ENCODE assay signal across 8 cellular contexts in the genomic region with DNA sequence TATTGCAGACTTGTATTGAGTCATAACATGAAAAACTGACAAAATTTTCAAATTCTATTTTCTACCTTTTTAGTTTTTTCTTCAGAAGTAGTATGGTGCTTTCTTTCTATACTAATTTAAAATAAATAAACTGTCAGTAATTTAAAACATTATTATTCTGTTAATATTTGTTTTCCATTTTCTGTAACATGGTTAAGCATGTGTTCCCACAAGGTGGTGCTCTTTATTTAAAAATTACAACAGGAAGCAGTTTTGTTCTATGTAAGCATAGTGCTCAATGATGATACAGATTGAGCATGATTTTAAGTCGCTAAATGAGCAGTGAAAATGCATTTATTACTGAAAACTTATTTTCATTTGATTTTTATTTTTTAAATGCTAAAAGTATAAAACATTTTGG.
DNase-seq lines count a peak whose midpoint lies in the region; ATAC-seq, FAIRE-seq and TF ChIP-seq lines count a peak whose summit lies in the region.

No MANE protein-coding gene starts in this region.

- no peak overlapping the region for H3K18ac ChIP-seq in IMR-90 (ENCODE audit: low read depth, low read length)

- TF ChIP-seq CTCF in AG04450 (IDR thresholded peaks at IDR 0.05; ENCODE audit: low read depth, low read length) (peak; percentile 49), IMR-90 (conservative IDR thresholded peaks at IDR 0.05; ENCODE audit: low read depth, low read length) (peak; percentile 56), OCI-LY3 (IDR thresholded peaks at IDR 0.05; ENCODE audit: low read depth, low read length) (peak; percentile 68), endothelial cell (IDR thresholded peaks at IDR 0.05; ENCODE audit: unreplicated experiment) (peak; percentile 57), osteocyte (IDR thresholded peaks at IDR 0.05) (peak; percentile 60)

- no peak for DNase-seq in AG04450 (ENCODE audit: low read depth, low spot score)
- DNase-seq in GM18507 (ENCODE audit: extremely low spot score, insufficient read length, low read depth) = peak; percentile 3
- DNase-seq in IMR-90 = peak; percentile 36
- DNase-seq in endothelial cell (ENCODE audit: low spot score) = no peak
- no peak for DNase-seq in osteocyte (ENCODE audit: extremely low spot score, unreplicated experiment)
- DNase-seq in activated CD4-positive, alpha-beta T cell treated with anti-CD3 and anti-CD28 coated beads, Interleukin-2, amount 10 ng/mL, durations not matched to agents 24 days and 14 days = no peak

- dilution Hi-C loops in IMR-90 (cut with HindIII; ENCODE audit: low sequenced_read_pairs, unreplicated experiment) = no loop called here

- H3K4me3 Mint-ChIP-seq in endothelial cell (ENCODE audit: unreplicated experiment) (no peak overlapping the region), osteocyte (ENCODE audit: unreplicated experiment) (no peak overlapping the region)
- H3K4me3 Mint-ChIP-seq in activated CD4-positive, alpha-beta T cell treated with anti-CD3 and anti-CD28 coated beads, Interleukin-2, amount 10 ng/mL, durations not matched to agents 24 days and 14 days = no peak overlapping the region

- ATAC-seq in IMR-90 (ENCODE audit: low read depth) = peak; percentile 68
- ATAC-seq in GM21528 (IDR thresholded peaks at IDR 0.05; ENCODE audit: low FRiP score, unreplicated experiment) = no peak

- no peaks in the 10 kb centered on the region for H3K4me1 Mint-ChIP-seq in endothelial cell (ENCODE audit: unreplicated experiment)
- no peaks in the 10 kb centered on the region for H3K4me1 Mint-ChIP-seq in osteocyte (ENCODE audit: unreplicated experiment)
- H3K4me1 Mint-ChIP-seq in activated CD4-positive, alpha-beta T cell treated with anti-CD3 and anti-CD28 coated beads, Interleukin-2, amount 10 ng/mL, durations not matched to agents 24 days and 14 days = no peaks in the 10 kb centered on the region

- no peaks in the 10 kb centered on the region for H3K79me2 ChIP-seq in OCI-LY3 (ENCODE audit: low read length)

- no peak overlapping the region for H4K8ac ChIP-seq in IMR-90 (ENCODE audit: low read depth in 2 of 2, low read length in 2 of 2)

- no peak overlapping the region for H3K4me3 ChIP-seq in AG04450 (ENCODE audit: low read depth, low read length)
- no peak overlapping the region for H3K4me3 ChIP-seq in IMR-90 (ENCODE audit: insufficient read depth, low read depth, low read length)
- H3K4me3 ChIP-seq in OCI-LY3 (ENCODE audit: low read length) = no peak overlapping the region

- H3K27ac Mint-ChIP-seq in endothelial cell (ENCODE audit: unreplicated experiment) (no peak overlapping the region), osteocyte (ENCODE audit: unreplicated experiment) (no peak overlapping the region)
- no peak overlapping the region for H3K27ac Mint-ChIP-seq in activated CD4-positive, alpha-beta T cell treated with anti-CD3 and anti-CD28 coated beads, Interleukin-2, amount 10 ng/mL, durations not matched to agents 24 days and 14 days

- TF ChIP-seq POLR2A in IMR-90 (IDR thresholded peaks at IDR 0.05; ENCODE audit: low read depth, low read length) = no peak

- H3K23ac ChIP-seq in IMR-90 (ENCODE audit: low read depth, low read length) = no peak overlapping the region

- H2AK5ac ChIP-seq in IMR-90 (ENCODE audit: low read depth, low read length) = no peak overlapping the region

- H3K9me1 ChIP-seq in IMR-90 (ENCODE audit: insufficient read depth, low read length) = no peaks in the 10 kb centered on the region

- H3K4me2 ChIP-seq in IMR-90 (ENCODE audit: low read depth, low read length) (no peak overlapping the region), OCI-LY3 (ENCODE audit: low read length) (no peak overlapping the region)

- POLR2A ChIA-PET in AG04450 (lab: Yijun Ruan, JAX) = no interaction called here
- POLR2A ChIA-PET in IMR-90 (lab: Charles Lee; ENCODE audit: unreplicated experiment) = no interaction called here

- H4K20me1 ChIP-seq in IMR-90 (ENCODE audit: insufficient read depth, low read length) (no peaks in the 10 kb centered on the region), OCI-LY3 (ENCODE audit: insufficient read depth, low read length) (no peaks in the 10 kb centered on the region)

- no peak overlapping the region for H3K27ac ChIP-seq in AG04450 (ENCODE audit: low read depth, low read length)
- no peak overlapping the region for H3K27ac ChIP-seq in IMR-90 (ENCODE audit: insufficient read depth, low read length)
- H3K27ac ChIP-seq in OCI-LY3 (ENCODE audit: low read length) = no peak overlapping the region

- intact Hi-C loops in IMR-90 (cut with micrococcal nuclease) = loop anchor here (1.0 kb wide), 2 partner anchors 683 to 984 kb away; no protein-coding TSS in a partner anchor
- intact Hi-C loops in activated CD4-positive, alpha-beta T cell treated with anti-CD3 and anti-CD28 coated beads, Interleukin-2, amount 10 ng/mL, durations not matched to agents 24 days and 14 days (cut with micrococcal nuclease) = loop anchor here (1.0 to 2.0 kb wide), 2 partner anchors 682 to 714 kb away; a partner anchor contains a TSS

- H2BK20ac ChIP-seq in IMR-90 (ENCODE audit: low read depth, low read length) = no peak overlapping the region

- in situ Hi-C loops in IMR-90 (cut with MboI; ENCODE audit: low sequenced_read_pairs) = loop anchor here (25.0 kb wide), 1 partner anchor 693 kb away; no protein-coding TSS in a partner anchor

- TF ChIP-seq RAD21 in IMR-90 (IDR thresholded peaks at IDR 0.05; ENCODE audit: low read length) = peak; percentile 50

- CTCF ChIA-PET in AG04450 (lab: Charles Lee) (interaction anchor here (0.9 to 3.2 kb wide), 4 partner anchors 156 to 982 kb away, joined by 3 to 17 read pairs (median 4); no protein-coding TSS in a partner anchor), IMR-90 (lab: Yijun Ruan, JAX) (interaction anchor here (1.5 kb wide), 1 partner anchor 8 kb away, joined by 5 read pairs; no protein-coding TSS in a partner anchor)

- H3K27me3 Mint-ChIP-seq in endothelial cell (ENCODE audit: unreplicated experiment) (no peaks in the 10 kb centered on the region), osteocyte (ENCODE audit: unreplicated experiment) (peaks cover 13% of the 10 kb centered on the region)
- H3K27me3 Mint-ChIP-seq in activated CD4-positive, alpha-beta T cell treated with anti-CD3 and anti-CD28 coated beads, Interleukin-2, amount 10 ng/mL, durations not matched to agents 24 days and 14 days = no peaks in the 10 kb centered on the region

- H3K9me3 ChIP-seq in AG04450 (ENCODE audit: control insufficient read depth, insufficient read depth, low read length) = no peaks in the 10 kb centered on the region
- H3K9me3 ChIP-seq in IMR-90 (ENCODE audit: control insufficient read depth, insufficient read depth, low read length) = no peaks in the 10 kb centered on the region
- H3K9me3 ChIP-seq in OCI-LY3 (ENCODE audit: insufficient read depth, low read length) = no peaks in the 10 kb centered on the region

- no peak overlapping the region for H2AFZ ChIP-seq in IMR-90 (replicated peaks; ENCODE audit: low read length, poor library complexity)
- no peak overlapping the region for H2AFZ ChIP-seq in OCI-LY3 (ENCODE audit: low read depth, low read length)

- H3K36me3 ChIP-seq in IMR-90 (ENCODE audit: control insufficient read depth, insufficient read depth, low read length) = no peaks in the 10 kb centered on the region
- H3K36me3 ChIP-seq in OCI-LY3 (replicated peaks; ENCODE audit: low read depth, low read length) = no peaks in the 10 kb centered on the region

- no peak overlapping the region for H3K9ac ChIP-seq in IMR-90 (ENCODE audit: low read depth, low read length)
- no peak overlapping the region for H3K9ac ChIP-seq in OCI-LY3 (ENCODE audit: low read length)

- H3K79me1 ChIP-seq in IMR-90 (ENCODE audit: low read depth in 1 of 2, low read length in 2 of 2) = no peaks in the 10 kb centered on the region

- H3K4ac ChIP-seq in IMR-90 (ENCODE audit: low read depth, low read length) = no peak overlapping the region

- H3K36me3 Mint-ChIP-seq in endothelial cell (ENCODE audit: low read depth, unreplicated experiment) (no peaks in the 10 kb centered on the region), osteocyte (ENCODE audit: unreplicated experiment) (no peaks in the 10 kb centered on the region)
- no peaks in the 10 kb centered on the region for H3K36me3 Mint-ChIP-seq in activated CD4-positive, alpha-beta T cell treated with anti-CD3 and anti-CD28 coated beads, Interleukin-2, amount 10 ng/mL, durations not matched to agents 24 days and 14 days (ENCODE audit: low read depth)

- no peak overlapping the region for H2BK15ac ChIP-seq in IMR-90 (ENCODE audit: low read depth, low read length)

- H3K27me3 ChIP-seq in AG04450 (ENCODE audit: control insufficient read depth, insufficient read depth, low read length) = no peaks in the 10 kb centered on the region
- no peaks in the 10 kb centered on the region for H3K27me3 ChIP-seq in IMR-90 (ENCODE audit: control insufficient read depth, insufficient read depth, low read length)
- H3K27me3 ChIP-seq in OCI-LY3 (ENCODE audit: low read depth, low read length) = no peaks in the 10 kb centered on the region

- no peak for FAIRE-seq in GM18507 (lab: Jason Lieb, UNC)

- no peak overlapping the region for H2AK9ac ChIP-seq in IMR-90 (replicated peaks; ENCODE audit: low read depth, low read length, poor library complexity)

- H3K4me1 ChIP-seq in IMR-90 (ENCODE audit: control insufficient read depth, insufficient read depth, low read length) (no peaks in the 10 kb centered on the region), OCI-LY3 (ENCODE audit: low read length) (no peaks in the 10 kb centered on the region)

- no CpG with 5 or more reads among the region's 1 CpG for WGBS in IMR-90 (ENCODE audit: extremely low coverage in 2 of 2, insufficient read length in 1 of 2), 2 experiments

- H2BK120ac ChIP-seq in IMR-90 (ENCODE audit: low read depth, low read length) = no peak overlapping the region

- H3K9me3 Mint-ChIP-seq in endothelial cell (ENCODE audit: unreplicated experiment) = no peaks in the 10 kb centered on the region
- H3K9me3 Mint-ChIP-seq in osteocyte (ENCODE audit: unreplicated experiment) = no peaks in the 10 kb centered on the region
- no peaks in the 10 kb centered on the region for H3K9me3 Mint-ChIP-seq in activated CD4-positive, alpha-beta T cell treated with anti-CD3 and anti-CD28 coated beads, Interleukin-2, amount 10 ng/mL, durations not matched to agents 24 days and 14 days

- H4K5ac ChIP-seq in IMR-90 (ENCODE audit: low read depth, low read length) = no peak overlapping the region

- H3K56ac ChIP-seq in IMR-90 (ENCODE audit: extremely low read depth, insufficient read depth, low read length) = no peak overlapping the region

- H4K91ac ChIP-seq in IMR-90 (ENCODE audit: insufficient read depth, low read depth, low read length) = no peak overlapping the region

- no peak overlapping the region for H2BK5ac ChIP-seq in IMR-90 (ENCODE audit: low read depth, low read length, poor library complexity, severe bottlenecking)

- no TSS peak for BruUV-seq in IMR-90 (replicated peaks; lab: Mats Ljungman, UMichigan)

- no peak overlapping the region for H3K14ac ChIP-seq in IMR-90 (replicated peaks; ENCODE audit: low read depth, low read length)

TF ChIP-seq in IMR-90, 13 proteins besides CTCF, POLR2A, EP300 and RAD21 (continues in another document):
- no peak for TF ChIP-seq RCOR1 (IDR thresholded peaks at IDR 0.05; ENCODE audit: insufficient replicate concordance, low read length)

Comparison
In these comparisons a context has a peak if more than half of its experiments do, and no peak if none do; other contexts are left out.
1. DNase-seq: peak in GM18507 (single experiment) and IMR-90 (single experiment); none in AG04450 (single experiment), endothelial cell (single experiment), osteocyte (single experiment) and activated CD4-positive, alpha-beta T cell treated with anti-CD3 and anti-CD28 coated beads, Interleukin-2, amount 10 ng/mL, durations not matched to agents 24 days and 14 days (single experiment).
2. Peak in every context shown above with its lines, with median percentiles within 50 percentile points of each other: CTCF ChIP-seq.